Comparison of ENCODE assay signal across 1 cellular context in the genomic region with DNA sequence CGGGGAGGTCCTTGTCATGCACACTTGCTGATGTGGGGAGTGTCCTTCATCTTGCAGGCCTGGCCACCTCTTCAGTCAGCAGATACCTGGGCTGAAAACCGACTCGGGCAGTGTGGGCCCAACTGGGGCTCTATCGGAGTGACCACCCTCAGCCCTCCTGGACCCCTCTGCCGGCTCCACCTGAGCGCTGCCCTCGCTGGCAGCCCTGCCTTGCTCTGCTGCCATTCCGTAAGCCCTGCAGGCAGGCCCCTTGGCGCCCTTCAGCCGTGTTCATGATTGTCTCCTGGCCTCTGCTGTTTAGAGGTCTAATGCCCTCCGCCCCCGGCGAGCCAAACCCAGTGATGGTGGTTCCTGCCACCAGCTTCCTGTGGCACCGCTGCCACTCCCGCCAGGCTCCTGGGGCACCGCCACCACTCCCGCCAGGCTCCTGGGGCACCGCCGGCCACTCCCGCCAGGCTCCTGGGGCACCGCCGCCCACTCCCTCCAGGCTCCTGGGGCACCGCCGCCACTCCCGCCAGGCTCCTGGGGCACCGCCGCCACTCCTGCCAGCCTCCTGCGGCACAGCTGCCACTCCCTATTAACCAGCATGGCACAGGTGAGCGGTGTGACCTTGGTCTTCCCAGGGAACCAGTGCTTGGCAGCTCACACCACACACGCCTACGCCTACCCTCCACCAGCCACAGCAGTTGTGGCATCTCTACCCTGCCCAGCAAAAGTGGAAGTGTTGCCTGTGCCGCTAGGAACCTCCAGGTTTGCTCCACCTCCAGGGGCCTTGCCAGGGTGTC.
TF ChIP-seq lines count a peak whose summit lies in the region.

No MANE protein-coding gene starts in this region.

TF ChIP-seq in K562, 482 proteins besides CTCF, POLR2A, EP300 and RAD21:
- peak; percentile 25; the same call in 1 of the 2 replicates for TF ChIP-seq HNRNPL (IDR thresholded peaks at IDR 0.05; ENCODE audit: low read depth, low read length)
- no peak for TF ChIP-seq POLR3G (IDR thresholded peaks at IDR 0.05; ENCODE audit: extremely low read depth, insufficient read length, insufficient replicate concordance)
- 0 out of 2 replicates have a peak, but pooled peaks have one; percentile 25 for TF ChIP-seq POLR2G (IDR thresholded peaks at IDR 0.05; ENCODE audit: low read depth, low read length)
